Comparison of ENCODE assay signal across 10 cellular contexts in genomic region chr3:172449468-172450149, GRCh38. TPM values are rescaled to one million over a fixed set of nuclear protein-coding genes. Genes with fewer than 3 reads are reported as not detected.
DNase-seq lines count a peak whose midpoint lies in the region; ATAC-seq and TF ChIP-seq lines count a peak whose summit lies in the region.
"Had no signal": no experiment of that assay in that cellular context is flagged by ENCODE, and none has a peak within 500 bp of the region (broad histone marks: within the 10 kb centered on the region; RNA-seq: fewer than 3 reads in every experiment).

No MANE protein-coding gene starts in this region.

- TF ChIP-seq POLR2A in spleen (IDR thresholded peaks at IDR 0.05) (no peak), gastroesophageal sphincter (IDR thresholded peaks at IDR 0.05) (no peak)

- no peak overlapping the region for H3K23ac ChIP-seq in trophoblast cell (ENCODE audit: low read length)

- H2BK12ac ChIP-seq in trophoblast cell (ENCODE audit: low read length) = no peak overlapping the region

- H2AFZ ChIP-seq in trophoblast cell (ENCODE audit: insufficient read depth, low read length, poor library complexity) = no peak overlapping the region

- no peaks in the 10 kb centered on the region for H3K79me2 ChIP-seq in trophoblast cell (ENCODE audit: control insufficient read depth, insufficient read depth, low read length, poor library complexity)

- peak overlapping the region; percentile 37 for H3K4me3 Mint-ChIP-seq in T-helper 17 cell

- H3K4me3 ChIP-seq in trophoblast cell (ENCODE audit: low read depth, low read length) (no peak overlapping the region), spleen (no peak overlapping the region), gastroesophageal sphincter (no peak overlapping the region)

- H3K14ac ChIP-seq in trophoblast cell (ENCODE audit: low read length) = no peak overlapping the region

- no peak overlapping the region for H3K4ac ChIP-seq in trophoblast cell (ENCODE audit: low read depth, low read length)

- H3K27ac Mint-ChIP-seq in T-helper 17 cell = no peak overlapping the region

- H3K18ac ChIP-seq in trophoblast cell (ENCODE audit: low read length) = no peak overlapping the region

- no peak overlapping the region for H3K4me2 ChIP-seq in trophoblast cell (ENCODE audit: low read length)

- DNase-seq in DMS 273 (lab: John Stamatoyannopoulos, UW; ENCODE audit: unreplicated experiment) (peak; percentile 67), DMS 273 treated with DMSO at 0.1 percent for 48 hours (lab: John Stamatoyannopoulos, UW) (no peak), T-helper 17 cell (no peak), foreskin keratinocyte (no peak), trophoblast cell (peak; percentile 25 to 58), NCI-H2171 (lab: John Stamatoyannopoulos, UW) (no peak), spleen (no peak)
- DNase-seq: NCI-H2081 had no signal

- no CpG with 5 or more reads among the region's 34 CpGs for WGBS in trophoblast cell (ENCODE audit: extremely low coverage, insufficient coverage, insufficient read length)
- 8 to 16% (median 8%) methylated on average over 23 to 34 of the region's 34 CpGs for WGBS in spleen, 5 donors
- 2 to 11% methylated on average over 8 to 12 of the region's 34 CpGs for WGBS in gastroesophageal sphincter (ENCODE audit: low coverage in 1 of 2), 2 donors

- H2BK5ac ChIP-seq in trophoblast cell (ENCODE audit: low read depth, low read length, poor library complexity) = no peak overlapping the region

- H3K4me1 Mint-ChIP-seq in T-helper 17 cell = peaks cover 18% of the 10 kb centered on the region

- no peak overlapping the region for H4K91ac ChIP-seq in trophoblast cell (ENCODE audit: low read depth, low read length)

- TF ChIP-seq CTCF in foreskin keratinocyte (conservative IDR thresholded peaks at IDR 0.05) (peak; percentile 12), spleen (IDR thresholded peaks at IDR 0.05 in 8 of 11, conservative IDR thresholded peaks at IDR 0.05 in 3 of 11) (no peak), gastroesophageal sphincter (IDR thresholded peaks at IDR 0.05) (no peak)

- H3K9me3 ChIP-seq in T-helper 17 cell (ENCODE audit: control insufficient read depth, low read length, poor library complexity, severe bottlenecking) (peaks cover 3% of the 10 kb centered on the region), trophoblast cell (ENCODE audit: insufficient read depth, low read depth, low read length) (peaks cover 17% of the 10 kb centered on the region), spleen (no peaks in the 10 kb centered on the region), gastroesophageal sphincter (no peaks in the 10 kb centered on the region)

- no peak for TF ChIP-seq EP300 in gastroesophageal sphincter (IDR thresholded peaks at IDR 0.05)

- intact Hi-C loops in spleen (cut with DNase I; ENCODE audit: low total_unique reads) = no loop called here

- H3K4me1 ChIP-seq in foreskin keratinocyte (peaks cover 8% of the 10 kb centered on the region), trophoblast cell (ENCODE audit: control insufficient read depth in 1 of 2, insufficient read depth in 2 of 2, low read length in 2 of 2) (no peaks in the 10 kb centered on the region), spleen (peaks cover 0 to 32% (median 25%) of the 10 kb centered on the region in 6 donors), gastroesophageal sphincter (peaks cover 0 to 28% (median 8%) of the 10 kb centered on the region in 3 donors)

- H3K79me1 ChIP-seq in trophoblast cell (ENCODE audit: low read length) = no peaks in the 10 kb centered on the region

- no peak overlapping the region for H4K8ac ChIP-seq in trophoblast cell (ENCODE audit: low read depth, low read length)

- H3K9ac ChIP-seq in trophoblast cell (ENCODE audit: low read length) = no peak overlapping the region

- H4K12ac ChIP-seq in trophoblast cell (ENCODE audit: low read depth, low read length) = no peak overlapping the region

- no peak overlapping the region for H2BK120ac ChIP-seq in trophoblast cell (ENCODE audit: insufficient read depth, low read length, poor library complexity)

- H3K36me3 ChIP-seq in trophoblast cell (ENCODE audit: control insufficient read depth in 1 of 2, insufficient read depth in 2 of 2, low read length in 2 of 2) = no peaks in the 10 kb centered on the region
- H3K36me3 ChIP-seq in spleen = no peaks in the 10 kb centered on the region
- H3K36me3 ChIP-seq in gastroesophageal sphincter = no peaks in the 10 kb centered on the region

- no peak overlapping the region for H3K27ac ChIP-seq in foreskin keratinocyte
- H3K27ac ChIP-seq in trophoblast cell (ENCODE audit: low read depth, low read length) = no peak overlapping the region
- no peak overlapping the region for H3K27ac ChIP-seq in spleen
- H3K27ac ChIP-seq in gastroesophageal sphincter = no peak overlapping the region

- H3K27me3 Mint-ChIP-seq in T-helper 17 cell = peaks cover 84% of the 10 kb centered on the region

- ATAC-seq in T-helper 17 cell (peak; percentile 35), foreskin keratinocyte (peak; percentile 80), gastroesophageal sphincter (no peak)

- H3K27me3 ChIP-seq in foreskin keratinocyte = peaks cover 78% of the 10 kb centered on the region
- H3K27me3 ChIP-seq in trophoblast cell (ENCODE audit: insufficient read depth, low read length) = peaks cover 28% of the 10 kb centered on the region
- H3K27me3 ChIP-seq in spleen (replicated peaks in 1 of 7) = peaks cover 7 to 78% (median 42%) of the 10 kb centered on the region in 7 donors
- peaks cover 54% of the 10 kb centered on the region for H3K27me3 ChIP-seq in gastroesophageal sphincter

- no peak overlapping the region for H2AK5ac ChIP-seq in trophoblast cell (ENCODE audit: low read length)

- H3K36me3 Mint-ChIP-seq in T-helper 17 cell (ENCODE audit: low read depth) = peaks cover 14% of the 10 kb centered on the region

RNA-seq across cellular contexts. Expression of gene GHSR, which starts 1.4 kb away (rescaled TPM):
- not detected for total RNA-seq in T-helper 17 cell
- not detected in 2 replicates for total RNA-seq in foreskin keratinocyte
- not detected in 2 replicates for polyA plus RNA-seq in foreskin keratinocyte
- polyA plus RNA-seq in trophoblast cell (2013) = not detected in 2 replicates
- not detected for total RNA-seq in spleen
- polyA plus RNA-seq in spleen = not detected
- total RNA-seq in gastroesophageal sphincter = not detected
- total RNA-seq: A172 had no signal

Comparison
In these comparisons a context has a peak if more than half of its experiments do, and no peak if none do; other contexts are left out.
1. DNase-seq: peak in DMS 273 (single experiment) and trophoblast cell (2 of 2); none in DMS 273 treated with DMSO at 0.1 percent for 48 hours (single experiment), T-helper 17 cell (0 of 3), foreskin keratinocyte (0 of 2), NCI-H2171 (single experiment) and spleen (single experiment).